Comparison of ENCODE assay signal across 1 cellular context in genomic region chr5:97019435-97020117, GRCh38.
TF ChIP-seq lines count a peak whose summit lies in the region.

No MANE protein-coding gene starts in this region.

TF ChIP-seq in SK-N-SH, 30 proteins besides CTCF, POLR2A, EP300 and RAD21 (continued from another document):
- TF ChIP-seq FOSL2 (IDR thresholded peaks at IDR 0.05; ENCODE audit: borderline replicate concordance, low read depth): peak; percentile 50
